8 cellular contexts compared by ENCODE assay signal in genomic region chr11:124622531-124623451, GRCh38. TPM values are rescaled to one million over a fixed set of nuclear protein-coding genes. Genes with fewer than 3 reads are reported as not detected.
DNase-seq lines count a peak whose midpoint lies in the region; TF ChIP-seq lines count a peak whose summit lies in the region.

A gene with protein sequence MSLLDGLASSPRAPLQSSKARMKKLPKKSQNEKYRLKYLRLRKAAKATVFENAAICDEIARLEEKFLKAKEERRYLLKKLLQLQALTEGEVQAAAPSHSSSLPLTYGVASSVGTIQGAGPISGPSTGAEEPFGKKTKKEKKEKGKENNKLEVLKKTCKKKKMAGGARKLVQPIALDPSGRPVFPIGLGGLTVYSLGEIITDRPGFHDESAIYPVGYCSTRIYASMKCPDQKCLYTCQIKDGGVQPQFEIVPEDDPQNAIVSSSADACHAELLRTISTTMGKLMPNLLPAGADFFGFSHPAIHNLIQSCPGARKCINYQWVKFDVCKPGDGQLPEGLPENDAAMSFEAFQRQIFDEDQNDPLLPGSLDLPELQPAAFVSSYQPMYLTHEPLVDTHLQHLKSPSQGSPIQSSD (plus strand): TSS chr11:124622864. CDS start chr11:124623084, 220 bp downstream.

- H3K27me3 ChIP-seq in H7 (ENCODE audit: control insufficient read depth, insufficient read depth, low read length), result no peaks in the 10 kb centered on the region; the same call in 1 of the 2 replicates
- H3K27me3 ChIP-seq in MG63, result 0 out of 2 replicates have a peak, but pooled peaks cover 3% of the 10 kb centered on the region

- no peaks in the 10 kb centered on the region for H3K9me3 ChIP-seq in MG63

- DNase-seq in ELF-1 (ENCODE audit: low read depth, low spot score) (peak; percentile 96), H7 (peak; percentile 92), MG63 (peak; percentile 90), SHP77 treated with DMSO at 0.1 percent for 48 hours (lab: John Stamatoyannopoulos, UW) (peak; percentile 81), fibroblast of the aortic adventitia (ENCODE audit: low read depth) (peak; percentile 89)
- DNase-seq in activated effector memory CD4-positive, alpha-beta T cell treated with anti-CD3 and anti-CD28 coated beads, Interleukin-2, amount 50 U/mL, for 16 hours, result peak; percentile 94

- peaks cover 11% of the 10 kb centered on the region for H3K4me1 Mint-ChIP-seq in nephron
- peaks cover 21% of the 10 kb centered on the region for H3K4me1 Mint-ChIP-seq in stimulated activated naive CD8-positive, alpha-beta T cell treated with anti-CD3 and anti-CD28 coated beads, Interleukin-15, Interleukin-2, amounts not matched to agents 100 ng/mL and 50 ng/mL, for 24 hours (ENCODE audit: low read depth)

- peak within 1 kb of the TSS; percentile 90 for H3K4me3 ChIP-seq in H7 (ENCODE audit: insufficient read depth, low read depth, low read length)
- H3K4me3 ChIP-seq in MG63, result peak within 1 kb of the TSS; percentile 86
- peak within 1 kb of the TSS; percentile 91 for H3K4me3 ChIP-seq in fibroblast of the aortic adventitia (ENCODE audit: low read depth, low read length)

- peak within 1 kb of the TSS; percentile 91 to 96 (median 95) for H3K4me3 Mint-ChIP-seq in nephron
- H3K4me3 Mint-ChIP-seq in stimulated activated naive CD8-positive, alpha-beta T cell treated with anti-CD3 and anti-CD28 coated beads, Interleukin-15, Interleukin-2, amounts not matched to agents 100 ng/mL and 50 ng/mL, for 24 hours, result peak within 1 kb of the TSS; percentile 93

- no peaks in the 10 kb centered on the region for H3K27me3 Mint-ChIP-seq in nephron (ENCODE audit: low read depth)
- H3K27me3 Mint-ChIP-seq in stimulated activated naive CD8-positive, alpha-beta T cell treated with anti-CD3 and anti-CD28 coated beads, Interleukin-15, Interleukin-2, amounts not matched to agents 100 ng/mL and 50 ng/mL, for 24 hours, result peaks cover 5% of the 10 kb centered on the region

- peak within 1 kb of the TSS; percentile 94 to 100 (median 99) for H3K27ac Mint-ChIP-seq in nephron
- peak within 1 kb of the TSS; percentile 95 for H3K27ac Mint-ChIP-seq in stimulated activated naive CD8-positive, alpha-beta T cell treated with anti-CD3 and anti-CD28 coated beads, Interleukin-15, Interleukin-2, amounts not matched to agents 100 ng/mL and 50 ng/mL, for 24 hours

- H3K9me3 Mint-ChIP-seq in nephron, result no peaks in the 10 kb centered on the region
- H3K9me3 Mint-ChIP-seq in stimulated activated naive CD8-positive, alpha-beta T cell treated with anti-CD3 and anti-CD28 coated beads, Interleukin-15, Interleukin-2, amounts not matched to agents 100 ng/mL and 50 ng/mL, for 24 hours, result no peaks in the 10 kb centered on the region

- peaks cover 16% of the 10 kb centered on the region for H3K36me3 ChIP-seq in H7 (replicated peaks; ENCODE audit: control insufficient read depth, insufficient read depth, low read length)
- peaks cover 32% of the 10 kb centered on the region for H3K36me3 ChIP-seq in MG63

- TF ChIP-seq CTCF in fibroblast of the aortic adventitia (IDR thresholded peaks at IDR 0.05; ENCODE audit: insufficient read depth, low read length) (no peak), nephron (IDR thresholded peaks at IDR 0.05; ENCODE audit: unreplicated experiment in 3 of 3) (no peak)

- peaks cover 18% of the 10 kb centered on the region for H3K36me3 Mint-ChIP-seq in nephron (ENCODE audit: low read depth)
- peaks cover 29% of the 10 kb centered on the region for H3K36me3 Mint-ChIP-seq in stimulated activated naive CD8-positive, alpha-beta T cell treated with anti-CD3 and anti-CD28 coated beads, Interleukin-15, Interleukin-2, amounts not matched to agents 100 ng/mL and 50 ng/mL, for 24 hours (ENCODE audit: low read depth)

RNA-seq across cellular contexts. Expression of the gene that starts here (rescaled TPM):
- 21.1 and 26.2 TPM in 2 replicates for total RNA-seq in H7 (2014; rRNA removed; shearing (Covaris generic))
- 13.2 and 24.9 TPM in 2 replicates for total RNA-seq in MG63 (2014; rRNA removed; shearing (Covaris generic); ENCODE audit: low replicate concordance)
- total RNA-seq in fibroblast of the aortic adventitia (ENCODE audit: low replicate concordance), result 31.2 and 46.2 TPM in 2 replicates

Comparison
In these comparisons a context has a peak if more than half of its experiments do, and no peak if none do; other contexts are left out.
1. Peak in every context shown above with its lines: DNase-seq and H3K4me3 ChIP-seq.